8 cellular contexts compared by ENCODE assay signal in genomic region chr18:63890950-63891304, GRCh38. TPM values are rescaled to one million over a fixed set of nuclear protein-coding genes. Genes with fewer than 3 reads are reported as not detected.
DNase-seq lines count a peak whose midpoint lies in the region; ATAC-seq lines count a peak whose summit lies in the region.

No MANE protein-coding gene starts in this region.

- CTCF ChIA-PET in activated CD8-positive, alpha-beta T cell treated with anti-CD3 and anti-CD28 coated beads, Interleukin-2, amount 10 ng/mL, durations not matched to agents 7 days and 5 days (lab: Charles Lee) = interaction anchor here (1.2 kb wide), 1 partner anchor 45 kb away, joined by 4 read pairs; no protein-coding TSS in a partner anchor

- POLR2A ChIA-PET in activated CD8-positive, alpha-beta T cell treated with anti-CD3 and anti-CD28 coated beads, Interleukin-2, amount 10 ng/mL, durations not matched to agents 7 days and 5 days (lab: Charles Lee) = no interaction called here

- ATAC-seq in GM18508 (IDR thresholded peaks at IDR 0.05; ENCODE audit: insufficient read depth, unreplicated experiment) (peak; percentile 56), HG03139 (IDR thresholded peaks at IDR 0.05; ENCODE audit: unreplicated experiment) (peak; percentile 71)
- ATAC-seq in activated CD8-positive, alpha-beta T cell treated with anti-CD3 and anti-CD28 coated beads, Interleukin-2, amount 10 ng/mL, durations not matched to agents 7 days and 5 days = no peak

- DNase-seq in NOMO-1 treated with dmso at 0.1 percent for 144 hours (lab: John Stamatoyannopoulos, UW; ENCODE audit: unreplicated experiment) = peak; percentile 42
- DNase-seq in myocyte (ENCODE audit: low read depth) = peak; percentile 31
- no peak for DNase-seq in nucleus accumbens (lab: John Stamatoyannopoulos, UW)
- DNase-seq in activated CD8-positive, alpha-beta T cell treated with anti-CD3 and anti-CD28 coated beads, Interleukin-2, amount 10 ng/mL, durations not matched to agents 7 days and 5 days = no peak
- DNase-seq in NCI-H524 treated with DMSO at 0.1 percent for 48 hours (lab: John Stamatoyannopoulos, UW) = no peak
- DNase-seq in stimulated activated naive CD4-positive, alpha-beta T cell (lab: John Stamatoyannopoulos, UW) = no peak

- no peaks in the 10 kb centered on the region for H3K36me3 Mint-ChIP-seq in activated CD8-positive, alpha-beta T cell treated with anti-CD3 and anti-CD28 coated beads, Interleukin-2, amount 10 ng/mL, durations not matched to agents 7 days and 5 days (ENCODE audit: low read depth)

- H3K27me3 Mint-ChIP-seq in activated CD8-positive, alpha-beta T cell treated with anti-CD3 and anti-CD28 coated beads, Interleukin-2, amount 10 ng/mL, durations not matched to agents 7 days and 5 days (ENCODE audit: low read depth) = peaks cover 6% of the 10 kb centered on the region

- no peaks in the 10 kb centered on the region for H3K9me3 Mint-ChIP-seq in activated CD8-positive, alpha-beta T cell treated with anti-CD3 and anti-CD28 coated beads, Interleukin-2, amount 10 ng/mL, durations not matched to agents 7 days and 5 days (ENCODE audit: insufficient read depth)

- H3K4me3 Mint-ChIP-seq in activated CD8-positive, alpha-beta T cell treated with anti-CD3 and anti-CD28 coated beads, Interleukin-2, amount 10 ng/mL, durations not matched to agents 7 days and 5 days = no peak overlapping the region

- no peak overlapping the region for H3K27ac Mint-ChIP-seq in activated CD8-positive, alpha-beta T cell treated with anti-CD3 and anti-CD28 coated beads, Interleukin-2, amount 10 ng/mL, durations not matched to agents 7 days and 5 days

- H3K4me1 Mint-ChIP-seq in activated CD8-positive, alpha-beta T cell treated with anti-CD3 and anti-CD28 coated beads, Interleukin-2, amount 10 ng/mL, durations not matched to agents 7 days and 5 days (ENCODE audit: low read depth) = no peaks in the 10 kb centered on the region

RNA-seq across cellular contexts. Expression of gene SERPINB2, which starts 3.4 kb away (rescaled TPM):
- total RNA-seq in myocyte = 0.40 and 1.3 TPM in 2 replicates
- 0.45 TPM for polyA plus RNA-seq in myocyte (2012)
- total RNA-seq in activated CD8-positive, alpha-beta T cell treated with anti-CD3 and anti-CD28 coated beads, Interleukin-2, amount 10 ng/mL, durations not matched to agents 7 days and 5 days = not detected

RNA-seq across cellular contexts. Expression of gene SERPINB10, which starts 16.8 kb away (rescaled TPM):
- total RNA-seq in myocyte = not detected in 2 replicates
- polyA plus RNA-seq in myocyte (2012) = not detected
- total RNA-seq in activated CD8-positive, alpha-beta T cell treated with anti-CD3 and anti-CD28 coated beads, Interleukin-2, amount 10 ng/mL, durations not matched to agents 7 days and 5 days = not detected

RNA-seq across cellular contexts. Expression of gene HMSD, which starts 58.2 kb away (rescaled TPM):
- total RNA-seq in myocyte = not detected in 2 replicates
- not detected for polyA plus RNA-seq in myocyte (2012)
- total RNA-seq in activated CD8-positive, alpha-beta T cell treated with anti-CD3 and anti-CD28 coated beads, Interleukin-2, amount 10 ng/mL, durations not matched to agents 7 days and 5 days = under 1 TPM in 1 of 2 experiments, not detected in 1; 0.26 TPM

Comparison
In these comparisons a context has a peak if more than half of its experiments do, and no peak if none do; other contexts are left out.
1. DNase-seq: peak in NOMO-1 treated with dmso at 0.1 percent for 144 hours (single experiment) and myocyte (single experiment); none in nucleus accumbens (0 of 56), activated CD8-positive, alpha-beta T cell treated with anti-CD3 and anti-CD28 coated beads, Interleukin-2, amount 10 ng/mL, durations not matched to agents 7 days and 5 days (single experiment), NCI-H524 treated with DMSO at 0.1 percent for 48 hours (single experiment) and stimulated activated naive CD4-positive, alpha-beta T cell (0 of 6).